ENCODE assay signal across 19 cellular contexts in genomic region chr4:150235795-150236385, GRCh38.
DNase-seq lines count a peak whose midpoint lies in the region; ATAC-seq, FAIRE-seq and TF ChIP-seq lines count a peak whose summit lies in the region.
"Had no signal": no experiment of that assay in that cellular context is flagged by ENCODE, and none has a peak within 500 bp of the region (broad histone marks: within the 10 kb centered on the region; RNA-seq: fewer than 3 reads in every experiment).

No MANE protein-coding gene starts in this region.

- peaks cover 18% of the 10 kb centered on the region for H3K4me1 Mint-ChIP-seq in GM23338
- H3K4me1 Mint-ChIP-seq in astrocyte (ENCODE audit: low read depth, unreplicated experiment), result peaks cover 50% of the 10 kb centered on the region
- H3K4me1 Mint-ChIP-seq: activated CD4-positive, alpha-beta memory T cell treated with anti-CD3 and anti-CD28 coated beads, Interleukin-2, amount 10 ng/mL, durations not matched to agents 7 days and 5 days had no signal

- no peak overlapping the region for H3K27ac Mint-ChIP-seq in GM23338
- H3K27ac Mint-ChIP-seq in astrocyte (ENCODE audit: unreplicated experiment), result peak overlapping the region; percentile 99
- H3K27ac Mint-ChIP-seq: activated CD4-positive, alpha-beta memory T cell treated with anti-CD3 and anti-CD28 coated beads, Interleukin-2, amount 10 ng/mL, durations not matched to agents 7 days and 5 days had no signal

- H3K27me3 ChIP-seq in GM23338 (ENCODE audit: insufficient read depth), result no peaks in the 10 kb centered on the region
- no peaks in the 10 kb centered on the region for H3K27me3 ChIP-seq in astrocyte (ENCODE audit: insufficient read depth, low read length)
- H3K27me3 ChIP-seq in foreskin keratinocyte, result no peaks in the 10 kb centered on the region
- H3K27me3 ChIP-seq in sigmoid colon, result no peaks in the 10 kb centered on the region
- H3K27me3 ChIP-seq: BE2C, cardiac muscle cell, pancreas, testis had no signal

- no peak for DNase-seq in GM23338 (ENCODE audit: low spot score)
- DNase-seq in astrocyte (ENCODE audit: low read depth), result peak; percentile 67
- no peak for DNase-seq in foreskin keratinocyte
- DNase-seq in sigmoid colon, result no peak
- DNase-seq in ureter (ENCODE audit: low spot score), result no peak
- no peak for DNase-seq in NCI-H1930 (lab: John Stamatoyannopoulos, UW)
- no peak for DNase-seq in retina
- no peak for DNase-seq in inferior parietal cortex (ENCODE audit: extremely low spot score)
- DNase-seq: activated CD4-positive, alpha-beta memory T cell treated with anti-CD3 and anti-CD28 coated beads, Interleukin-2, amount 10 ng/mL, durations not matched to agents 7 days and 5 days; BE2C; DMS153; H9; NCI-H2029; pancreas; SHP77; stimulated activated CD4-positive, alpha-beta T cell treated with anti-CD3 and anti-CD28 coated beads, Interleukin-15, amount 100 ng/mL, for 24 hours; testis had no signal

- H2AFZ ChIP-seq in GM23338 (no peak overlapping the region), astrocyte (ENCODE audit: low read depth, low read length) (no peak overlapping the region)

- H3K4me2 ChIP-seq in GM23338 (no peak overlapping the region), astrocyte (ENCODE audit: low read length) (peak overlapping the region; percentile 75)

- H3K27me3 Mint-ChIP-seq in GM23338 (ENCODE audit: insufficient read depth, low read depth, poor library complexity) (no peaks in the 10 kb centered on the region), astrocyte (ENCODE audit: low read depth, unreplicated experiment) (no peaks in the 10 kb centered on the region)

- no peak overlapping the region for H3K27ac ChIP-seq in GM23338 (ENCODE audit: low read depth)
- H3K27ac ChIP-seq in astrocyte (ENCODE audit: low read depth, low read length), result peak overlapping the region; percentile 96
- H3K27ac ChIP-seq in foreskin keratinocyte, result peak overlapping the region; percentile 0
- H3K27ac ChIP-seq in sigmoid colon, result peak overlapping the region; percentile 62 to 83 (median 74)
- H3K27ac ChIP-seq: cardiac muscle cell, pancreas, testis had no signal

- TF ChIP-seq CTCF in GM23338 (conservative IDR thresholded peaks at IDR 0.05; ENCODE audit: low read depth in 2 of 2) (no peak), astrocyte (IDR thresholded peaks at IDR 0.05; ENCODE audit: insufficient read depth, low read depth, low read length) (no peak), foreskin keratinocyte (conservative IDR thresholded peaks at IDR 0.05) (no peak), sigmoid colon (IDR thresholded peaks at IDR 0.05) (no peak)

- H3K79me2 ChIP-seq in GM23338 (replicated peaks; ENCODE audit: insufficient read depth) (no peaks in the 10 kb centered on the region), astrocyte (ENCODE audit: insufficient read depth, low read length) (no peaks in the 10 kb centered on the region)

- H3K4me3 ChIP-seq in GM23338, result no peak overlapping the region
- H3K4me3 ChIP-seq in astrocyte (ENCODE audit: insufficient read depth, low read depth, low read length), result peak overlapping the region; percentile 6
- H3K4me3 ChIP-seq in sigmoid colon, result no peak overlapping the region
- H3K4me3 ChIP-seq: cardiac muscle cell, lung, pancreas, testis had no signal

- H3K9me3 Mint-ChIP-seq in GM23338, result no peaks in the 10 kb centered on the region; the same call in 2 of the 3 replicates
- H3K9me3 Mint-ChIP-seq in astrocyte (ENCODE audit: unreplicated experiment), result peaks cover 3% of the 10 kb centered on the region
- H3K9me3 Mint-ChIP-seq: activated CD4-positive, alpha-beta memory T cell treated with anti-CD3 and anti-CD28 coated beads, Interleukin-2, amount 10 ng/mL, durations not matched to agents 7 days and 5 days; H9 had no signal

- H3K9me3 ChIP-seq in astrocyte (ENCODE audit: insufficient read depth, low read depth, low read length) (no peaks in the 10 kb centered on the region), sigmoid colon (no peaks in the 10 kb centered on the region)
- H3K9me3 ChIP-seq: BE2C, pancreas, testis had no signal

- H3K4me3 Mint-ChIP-seq in GM23338, result no peak overlapping the region
- peak overlapping the region; percentile 57 for H3K4me3 Mint-ChIP-seq in astrocyte (ENCODE audit: unreplicated experiment)
- H3K4me3 Mint-ChIP-seq: activated CD4-positive, alpha-beta memory T cell treated with anti-CD3 and anti-CD28 coated beads, Interleukin-2, amount 10 ng/mL, durations not matched to agents 7 days and 5 days; H9 had no signal

- peak overlapping the region; percentile 78 for H3K9ac ChIP-seq in astrocyte (ENCODE audit: low read length)

- intact Hi-C loops in sigmoid colon (cut with DNase I), result loop anchor here (5.0 kb wide), 1 partner anchor 159 kb away; the partner anchor contains the start of gene DCLK2

- H3K36me3 Mint-ChIP-seq in GM23338 (ENCODE audit: low read depth) (no peaks in the 10 kb centered on the region), astrocyte (ENCODE audit: low read depth, unreplicated experiment) (peaks cover 14% of the 10 kb centered on the region)

- H3F3A ChIP-seq in GM23338 (replicated peaks; ENCODE audit: low read depth), result no peaks in the 10 kb centered on the region

- no peak for TF ChIP-seq EP300 in sigmoid colon (IDR thresholded peaks at IDR 0.05)

- TF ChIP-seq POLR2A in sigmoid colon (IDR thresholded peaks at IDR 0.05), result no peak

- H3K4me1 ChIP-seq in GM23338 (ENCODE audit: insufficient read depth) (peaks cover 14% of the 10 kb centered on the region), astrocyte (ENCODE audit: insufficient read depth, low read length) (peaks cover 61% of the 10 kb centered on the region), foreskin keratinocyte (peaks cover 15% of the 10 kb centered on the region), sigmoid colon (peaks cover 0 to 42% (median 26%) of the 10 kb centered on the region in 4 donors)
- H3K4me1 ChIP-seq: testis had no signal

- ATAC-seq in GM23338 (peak; percentile 51; the same call in 2 of the 3 replicates), foreskin keratinocyte (no peak)

- 80 to 87% methylated on average over 6 of the region's 6 CpGs for WGBS in sigmoid colon, 2 donors

- H3K36me3 ChIP-seq in GM23338 (ENCODE audit: insufficient read depth) (no peaks in the 10 kb centered on the region), astrocyte (ENCODE audit: insufficient read depth, low read length) (peaks cover 4% of the 10 kb centered on the region), sigmoid colon (peaks cover 0 to 28% (median 4%) of the 10 kb centered on the region in 4 donors)
- H3K36me3 ChIP-seq: BE2C, cardiac muscle cell, pancreas had no signal

- peaks cover 9% of the 10 kb centered on the region; the same call in 1 of the 2 replicates for H3K9me2 ChIP-seq in GM23338 (ENCODE audit: insufficient read depth)

- FAIRE-seq in astrocyte (lab: Jason Lieb, UNC), result peak; percentile 64
- FAIRE-seq: pancreas had no signal

- H4K20me1 ChIP-seq in GM23338 (replicated peaks; ENCODE audit: insufficient read depth) (no peaks in the 10 kb centered on the region), astrocyte (ENCODE audit: insufficient read depth, low read length) (no peaks in the 10 kb centered on the region)

TF ChIP-seq in GM23338, 12 proteins besides CTCF, POLR2A, EP300 and RAD21 (continues in another document):
- TF ChIP-seq NANOG (IDR thresholded peaks at IDR 0.05; ENCODE audit: borderline replicate concordance), result no peak
- TF ChIP-seq STAT1 (IDR thresholded peaks at IDR 0.05; ENCODE audit: unreplicated experiment), result no peak
- TF ChIP-seq EZH2 (IDR thresholded peaks at IDR 0.05; ENCODE audit: low read depth, unreplicated experiment), result no peak
- no peak for TF ChIP-seq ZNF114 (CRISPR knock-in tag; IDR thresholded peaks at IDR 0.05)
- no peak for TF ChIP-seq CREB1 (CRISPR knock-in tag; IDR thresholded peaks at IDR 0.05; ENCODE audit: low read depth)
- TF ChIP-seq EZH2phosphoT487 (IDR thresholded peaks at IDR 0.05; ENCODE audit: unreplicated experiment), result no peak
